In genomic region chr9:109101202-109101595, GRCh38 we compare ENCODE assay signal across 9 cellular contexts. TPM values are rescaled to one million over a fixed set of nuclear protein-coding genes. Genes with fewer than 3 reads are reported as not detected.
DNase-seq lines count a peak whose midpoint lies in the region; ATAC-seq and TF ChIP-seq lines count a peak whose summit lies in the region.
"Had no signal": no experiment of that assay in that cellular context is flagged by ENCODE, and none has a peak within 500 bp of the region (broad histone marks: within the 10 kb centered on the region; RNA-seq: fewer than 3 reads in every experiment).

No MANE protein-coding gene starts in this region.

- H3K36me3 ChIP-seq in PC-9 (ENCODE audit: low read depth) (peaks cover 35% of the 10 kb centered on the region), esophagus muscularis mucosa (peaks cover 0 to 22% (median 8%) of the 10 kb centered on the region in 4 donors)

- H3K27me3 ChIP-seq in PC-9 (ENCODE audit: insufficient read depth, low read depth) (no peaks in the 10 kb centered on the region), esophagus muscularis mucosa (no peaks in the 10 kb centered on the region)

- TF ChIP-seq POLR2A in esophagus muscularis mucosa (IDR thresholded peaks at IDR 0.05; ENCODE audit: low read depth): no peak

- H3K27ac ChIP-seq in PC-9 (peak overlapping the region; percentile 94), esophagus muscularis mucosa (replicated peaks in 1 of 4) (peak overlapping the region; percentile 71 to 81 (median 74)), skin epidermis (peak overlapping the region in 15 of 21 experiments; percentile 1 to 84 (median 57))

- peak overlapping the region; percentile 73 for H3K4me2 ChIP-seq in PC-9

- no peak for DNase-seq in PC-9
- DNase-seq in esophagus muscularis mucosa (ENCODE audit: extremely low spot score): no peak
- no peak for DNase-seq in NCI-H2029 (lab: John Stamatoyannopoulos, UW)
- DNase-seq: NCI-H1694 treated with DMSO at 0.1 percent for 48 hours had no signal

- TSS peak; percentile 2 for BruUV-seq in PC-9 (replicated peaks; lab: Mats Ljungman, UMichigan)

- peaks cover 62% of the 10 kb centered on the region for H3F3A ChIP-seq in PC-9 (ENCODE audit: insufficient read depth, low read depth)

- H3K4me1 ChIP-seq in PC-9 (replicated peaks; ENCODE audit: insufficient read depth): peaks cover 74% of the 10 kb centered on the region
- H3K4me1 ChIP-seq in esophagus muscularis mucosa: peaks cover 65 to 76% (median 71%) of the 10 kb centered on the region in 4 donors

- no peaks in the 10 kb centered on the region for H3K9me2 ChIP-seq in PC-9 (ENCODE audit: insufficient read depth)

- peak; percentile 6 for ATAC-seq in GM18907 (IDR thresholded peaks at IDR 0.05; ENCODE audit: unreplicated experiment)
- ATAC-seq in HG03159 (IDR thresholded peaks at IDR 0.05; ENCODE audit: unreplicated experiment): no peak
- ATAC-seq in HG03565 (IDR thresholded peaks at IDR 0.05; ENCODE audit: unreplicated experiment): no peak
- ATAC-seq in GM18511 (IDR thresholded peaks at IDR 0.05; ENCODE audit: unreplicated experiment): no peak

- intact Hi-C loops in PC-9 (cut with micrococcal nuclease; ENCODE audit: unreplicated experiment): loop anchor here (5.0 to 10.0 kb wide), 2 partner anchors 89 to 154 kb away; partner anchors contain the start of gene CTNNAL1
- intact Hi-C loops in esophagus muscularis mucosa (cut with DNase I): no loop called here

- no peak overlapping the region for H2AFZ ChIP-seq in PC-9

- CTCF ChIA-PET in PC-9 (lab: Charles Lee): no interaction called here

- H3K9me3 ChIP-seq in PC-9 (ENCODE audit: insufficient read depth, low read depth) (peaks cover 9% of the 10 kb centered on the region; the same call in 1 of the 2 replicates), esophagus muscularis mucosa (no peaks in the 10 kb centered on the region)

- TF ChIP-seq EP300 in esophagus muscularis mucosa (IDR thresholded peaks at IDR 0.05): no peak

- H3K4me3 ChIP-seq in PC-9 (peak overlapping the region; percentile 25; the same call in 1 of the 2 replicates), esophagus muscularis mucosa (peak overlapping the region in 1 of 4 donors; percentile 0), skin epidermis (no peak overlapping the region)

- peaks cover 92% of the 10 kb centered on the region for H3K79me2 ChIP-seq in PC-9 (ENCODE audit: low read depth)

- 50% methylated on average over 3 of the region's 3 CpGs for WGBS in esophagus muscularis mucosa

- POLR2A ChIA-PET in PC-9 (lab: Charles Lee; ENCODE audit: unreplicated experiment): no interaction called here

- TF ChIP-seq CTCF in PC-9 (conservative IDR thresholded peaks at IDR 0.05) (no peak), esophagus muscularis mucosa (IDR thresholded peaks at IDR 0.05) (no peak)

- no peaks in the 10 kb centered on the region for H4K20me1 ChIP-seq in PC-9 (ENCODE audit: insufficient read depth)

RNA-seq across cellular contexts. Expression of gene TMEM245, which starts 18.5 kb away (rescaled TPM):
- total RNA-seq in PC-9 (2021) (58.7 and 60.3 TPM in 2 replicates), esophagus muscularis mucosa (100 to 1,000 TPM; 109 to 192 (median 137) TPM)
